In genomic region chr1:228163776-228164534, GRCh38 we compare ENCODE assay signal across 10 cellular contexts. TPM values are rescaled to one million over a fixed set of nuclear protein-coding genes. Genes with fewer than 3 reads are reported as not detected.
A peak's percentile ranks its signal among the peaks of the same experiment; 100 is the strongest.
DNase-seq lines count a peak whose midpoint lies in the region; ATAC-seq and TF ChIP-seq lines count a peak whose summit lies in the region.
"Had no signal": no experiment of that assay in that cellular context is flagged by ENCODE, and none has a peak within 500 bp of the region (broad histone marks: within the 10 kb centered on the region; RNA-seq: fewer than 3 reads in every experiment).

No MANE protein-coding gene starts in this region.

- BruUV-seq in HCT116 (replicated peaks; lab: Mats Ljungman, UMichigan) = no TSS peak

- no peak for TF ChIP-seq POLR2A in HCT116 (IDR thresholded peaks at IDR 0.05; ENCODE audit: borderline replicate concordance, extremely low read depth, insufficient read depth, insufficient read length)

- no peak overlapping the region for H2AFZ ChIP-seq in HCT116 (ENCODE audit: low read depth, low read length, poor library complexity, severe bottlenecking)
- no peak overlapping the region for H2AFZ ChIP-seq in hepatocyte

- peak overlapping the region; percentile 98 for H3K4me2 ChIP-seq in HCT116 (ENCODE audit: low read length)
- no peak overlapping the region for H3K4me2 ChIP-seq in hepatocyte

- CTCF ChIA-PET in HCT116 (lab: Charles Lee) = interaction anchor here (2.5 kb wide), 1 partner anchor 33 kb away, joined by 15 read pairs; no protein-coding TSS in a partner anchor

- peak overlapping the region; percentile 64 for H3K4me3 Mint-ChIP-seq in activated T-helper 1 cell treated with anti-CD3 and anti-CD28 coated beads, Interleukin-12 subunit alpha, Interleukin-12 subunit beta, Interleukin-2, Interleukin-4 antibody, amounts not matched to agents 30 ng/mL and 10 ng/mL and 1 ng/mL, durations not matched to agents 14 hours and 24 hours and 36 hours

- intact Hi-C loops in HCT116 (cut with micrococcal nuclease) = no loop called here
- intact Hi-C loops in activated T-helper 1 cell treated with anti-CD3 and anti-CD28 coated beads, Interleukin-12 subunit alpha, Interleukin-12 subunit beta, Interleukin-2, Interleukin-4 antibody, amounts not matched to agents 30 ng/mL and 10 ng/mL and 1 ng/mL, durations not matched to agents 14 hours and 24 hours and 36 hours (cut with micrococcal nuclease) = loop anchor here (10.0 kb wide), 2 partner anchors 1341 to 1759 kb away; partner anchors contain the start of genes NUP133 and PARP1

- no peak overlapping the region for H3K4me3 ChIP-seq in HCT116 (replicated peaks in 1 of 2; ENCODE audit: low read depth in 1 of 2, low read length in 2 of 2)
- no peak overlapping the region for H3K4me3 ChIP-seq in hepatocyte
- H3K4me3 ChIP-seq in skeletal muscle tissue (ENCODE audit: low read length in 3 of 3) = peak overlapping the region in 1 of 3 donors; percentile 29

- 94% methylated on average over 11 of the region's 11 CpGs for WGBS in hepatocyte (ENCODE audit: low lambda C conversion rate, missing lambda C conversion rate)

- peaks cover 21% of the 10 kb centered on the region for H3K4me1 Mint-ChIP-seq in activated T-helper 1 cell treated with anti-CD3 and anti-CD28 coated beads, Interleukin-12 subunit alpha, Interleukin-12 subunit beta, Interleukin-2, Interleukin-4 antibody, amounts not matched to agents 30 ng/mL and 10 ng/mL and 1 ng/mL, durations not matched to agents 14 hours and 24 hours and 36 hours (ENCODE audit: low read depth)

- H3K36me3 ChIP-seq in HCT116 (ENCODE audit: control insufficient read depth in 1 of 2, insufficient read depth in 2 of 2, low read length in 2 of 2) = no peaks in the 10 kb centered on the region
- no peaks in the 10 kb centered on the region for H3K36me3 ChIP-seq in hepatocyte (replicated peaks; ENCODE audit: insufficient read depth, low read depth)
- H3K36me3 ChIP-seq in skeletal muscle tissue (ENCODE audit: control insufficient read depth in 3 of 3, insufficient read depth in 3 of 3, low read length in 3 of 3) = no peaks in the 10 kb centered on the region
- H3K36me3 ChIP-seq: ascending aorta had no signal

- H3K27me3 ChIP-seq in HCT116 (ENCODE audit: insufficient read depth, low read length) (no peaks in the 10 kb centered on the region), hepatocyte (no peaks in the 10 kb centered on the region), skeletal muscle tissue (ENCODE audit: control insufficient read depth in 3 of 3, insufficient read depth in 3 of 3, low read length in 3 of 3) (peaks cover 10 to 24% (median 11%) of the 10 kb centered on the region in 3 donors)
- H3K27me3 ChIP-seq: ascending aorta had no signal

- ATAC-seq in HCT116 (no peak), GM21528 (IDR thresholded peaks at IDR 0.05; ENCODE audit: low FRiP score, unreplicated experiment) (no peak), HG03520 (IDR thresholded peaks at IDR 0.05; ENCODE audit: unreplicated experiment) (no peak)

- H3K9me3 Mint-ChIP-seq in activated T-helper 1 cell treated with anti-CD3 and anti-CD28 coated beads, Interleukin-12 subunit alpha, Interleukin-12 subunit beta, Interleukin-2, Interleukin-4 antibody, amounts not matched to agents 30 ng/mL and 10 ng/mL and 1 ng/mL, durations not matched to agents 14 hours and 24 hours and 36 hours = no peaks in the 10 kb centered on the region

- peak overlapping the region; percentile 75 for H3K27ac Mint-ChIP-seq in activated T-helper 1 cell treated with anti-CD3 and anti-CD28 coated beads, Interleukin-12 subunit alpha, Interleukin-12 subunit beta, Interleukin-2, Interleukin-4 antibody, amounts not matched to agents 30 ng/mL and 10 ng/mL and 1 ng/mL, durations not matched to agents 14 hours and 24 hours and 36 hours

- H3K36me3 Mint-ChIP-seq in activated T-helper 1 cell treated with anti-CD3 and anti-CD28 coated beads, Interleukin-12 subunit alpha, Interleukin-12 subunit beta, Interleukin-2, Interleukin-4 antibody, amounts not matched to agents 30 ng/mL and 10 ng/mL and 1 ng/mL, durations not matched to agents 14 hours and 24 hours and 36 hours (ENCODE audit: low read depth) = peaks cover 6% of the 10 kb centered on the region

- no peaks in the 10 kb centered on the region for H4K20me1 ChIP-seq in HCT116 (ENCODE audit: insufficient read depth)
- no peaks in the 10 kb centered on the region for H4K20me1 ChIP-seq in hepatocyte (ENCODE audit: insufficient read depth, poor library complexity, severe bottlenecking)

- H3K9me3 ChIP-seq in HCT116 (ENCODE audit: control insufficient read depth in 1 of 2, insufficient read depth in 1 of 2, low read depth in 1 of 2, low read length in 2 of 2) = no peaks in the 10 kb centered on the region
- H3K9me3 ChIP-seq in hepatocyte (ENCODE audit: low read depth) = no peaks in the 10 kb centered on the region
- no peaks in the 10 kb centered on the region for H3K9me3 ChIP-seq in skeletal muscle tissue (ENCODE audit: control insufficient read depth in 3 of 3, low read length in 3 of 3)
- H3K9me3 ChIP-seq: ascending aorta had no signal

- H3K4me1 ChIP-seq in HCT116 (ENCODE audit: control insufficient read depth in 1 of 2, insufficient read depth in 2 of 2, low read length in 2 of 2) (peaks cover 10 to 39% of the 10 kb centered on the region in 2 experiments), hepatocyte (ENCODE audit: insufficient read depth) (peaks cover 20% of the 10 kb centered on the region), skeletal muscle tissue (ENCODE audit: control insufficient read depth in 3 of 3, insufficient read depth in 3 of 3, low read length in 3 of 3) (peaks cover 40 to 50% (median 49%) of the 10 kb centered on the region in 3 donors)

- H3K79me2 ChIP-seq in HCT116 (ENCODE audit: insufficient read depth, low read length) (peaks cover 23% of the 10 kb centered on the region), hepatocyte (peaks cover 24% of the 10 kb centered on the region)

- RAD21 ChIA-PET in HCT116 (lab: Charles Lee; ENCODE audit: low non-redundant PET in 1 of 2, low total read pairs in 2 of 2, uncharacterized antibody in 2 of 2, unreplicated experiment in 2 of 2) = no interaction called here

- DNase-seq in HCT116 (ENCODE audit: low read depth, low spot score) (no peak), hepatocyte (ENCODE audit: low spot score) (no peak), NCI-H1694 treated with DMSO at 0.1 percent for 48 hours (lab: John Stamatoyannopoulos, UW) (no peak), cerebellum (ENCODE audit: low spot score) (no peak)
- DNase-seq in activated T-helper 1 cell treated with anti-CD3 and anti-CD28 coated beads, Interleukin-12 subunit alpha, Interleukin-12 subunit beta, Interleukin-2, Interleukin-4 antibody, amounts not matched to agents 30 ng/mL and 10 ng/mL and 1 ng/mL, durations not matched to agents 14 hours and 24 hours and 36 hours (ENCODE audit: low spot score) = no peak
- DNase-seq: T1000 had no signal

- H3K9ac ChIP-seq in HCT116 (ENCODE audit: low read length) = no peak overlapping the region
- H3K9ac ChIP-seq in skeletal muscle tissue (ENCODE audit: low read depth in 1 of 3, low read length in 3 of 3) = peak overlapping the region in 1 of 3 donors; percentile 62

- no peaks in the 10 kb centered on the region for H3K27me3 Mint-ChIP-seq in activated T-helper 1 cell treated with anti-CD3 and anti-CD28 coated beads, Interleukin-12 subunit alpha, Interleukin-12 subunit beta, Interleukin-2, Interleukin-4 antibody, amounts not matched to agents 30 ng/mL and 10 ng/mL and 1 ng/mL, durations not matched to agents 14 hours and 24 hours and 36 hours (ENCODE audit: insufficient read depth)

- H3K27ac ChIP-seq in HCT116 (ENCODE audit: low read depth, low read length) (no peak overlapping the region), hepatocyte (peak overlapping the region; percentile 93), skeletal muscle tissue (ENCODE audit: low read depth, low read length) (peak overlapping the region; percentile 99)

- H3K9me2 ChIP-seq in HCT116 (ENCODE audit: insufficient read depth) (no peaks in the 10 kb centered on the region), hepatocyte (replicated peaks; ENCODE audit: insufficient read depth) (no peaks in the 10 kb centered on the region)

- TF ChIP-seq CTCF in HCT116 (IDR thresholded peaks at IDR 0.05 in 2 of 3, conservative IDR thresholded peaks at IDR 0.05 in 1 of 3; ENCODE audit: borderline replicate concordance in 1 of 3, insufficient read depth in 1 of 3, low read depth in 2 of 3, low read length in 2 of 3) (no peak), hepatocyte (IDR thresholded peaks at IDR 0.05; ENCODE audit: poor library complexity) (no peak)

- TF ChIP-seq RAD21 in HCT116 (IDR thresholded peaks at IDR 0.05; ENCODE audit: low read depth) = no peak

- POLR2A ChIA-PET in HCT116 (lab: Charles Lee) = no interaction called here

RNA-seq across cellular contexts. Expression of gene IBA57, which starts 1.6 kb away (rescaled TPM):
- 11.6 TPM for total RNA-seq in HCT116 (2021; ENCODE audit: unreplicated experiment)
- polyA plus RNA-seq in HCT116 (2012) = 6.6 and 8.7 TPM in 2 replicates
- total RNA-seq in activated T-helper 1 cell treated with anti-CD3 and anti-CD28 coated beads, Interleukin-12 subunit alpha, Interleukin-12 subunit beta, Interleukin-2, Interleukin-4 antibody, amounts not matched to agents 30 ng/mL and 10 ng/mL and 1 ng/mL, durations not matched to agents 14 hours and 24 hours and 36 hours = 7.5 and 8.1 TPM in 2 replicates
- total RNA-seq in hepatocyte = 5.0 and 5.7 TPM in 2 replicates
- 4.7 and 5.6 TPM in 2 replicates for polyA plus RNA-seq in hepatocyte
- 3.1 TPM for total RNA-seq in skeletal muscle tissue
- total RNA-seq in cerebellum = 10.8 TPM

RNA-seq across cellular contexts. Expression of gene GJC2, which starts 14.2 kb away (rescaled TPM):
- total RNA-seq in HCT116 (2021; ENCODE audit: unreplicated experiment) = 0.76 TPM
- 0.23 and 0.46 TPM in 2 replicates for polyA plus RNA-seq in HCT116 (2012)
- 0.61 and 0.93 TPM in 2 replicates for total RNA-seq in activated T-helper 1 cell treated with anti-CD3 and anti-CD28 coated beads, Interleukin-12 subunit alpha, Interleukin-12 subunit beta, Interleukin-2, Interleukin-4 antibody, amounts not matched to agents 30 ng/mL and 10 ng/mL and 1 ng/mL, durations not matched to agents 14 hours and 24 hours and 36 hours
- total RNA-seq in hepatocyte = 0.80 and 1.6 TPM in 2 replicates
- polyA plus RNA-seq in hepatocyte = 0.40 and 0.63 TPM in 2 replicates
- 1.6 TPM for total RNA-seq in skeletal muscle tissue
- total RNA-seq in cerebellum = 0.73 TPM

RNA-seq across cellular contexts. Expression of gene GUK1, which starts 23.9 kb away (rescaled TPM):
- total RNA-seq in HCT116 (2021; ENCODE audit: unreplicated experiment) (145 TPM), hepatocyte (157 and 158 TPM in 2 replicates), skeletal muscle tissue (165 TPM), cerebellum (94.1 TPM)
- polyA plus RNA-seq in HCT116 (2012) = 238 and 297 TPM in 2 replicates
- 201 and 202 TPM in 2 replicates for total RNA-seq in activated T-helper 1 cell treated with anti-CD3 and anti-CD28 coated beads, Interleukin-12 subunit alpha, Interleukin-12 subunit beta, Interleukin-2, Interleukin-4 antibody, amounts not matched to agents 30 ng/mL and 10 ng/mL and 1 ng/mL, durations not matched to agents 14 hours and 24 hours and 36 hours
- 306 and 368 TPM in 2 replicates for polyA plus RNA-seq in hepatocyte

RNA-seq across cellular contexts. Expression of gene OBSCN, which starts 43.9 kb away (rescaled TPM):
- total RNA-seq in HCT116 (2021; ENCODE audit: unreplicated experiment) (16.6 TPM), hepatocyte (11.2 and 22.4 TPM in 2 replicates), skeletal muscle tissue (460 TPM), cerebellum (52.9 TPM)
- polyA plus RNA-seq in HCT116 (2012) = 10.3 and 10.5 TPM in 2 replicates
- total RNA-seq in activated T-helper 1 cell treated with anti-CD3 and anti-CD28 coated beads, Interleukin-12 subunit alpha, Interleukin-12 subunit beta, Interleukin-2, Interleukin-4 antibody, amounts not matched to agents 30 ng/mL and 10 ng/mL and 1 ng/mL, durations not matched to agents 14 hours and 24 hours and 36 hours = 15.0 and 15.2 TPM in 2 replicates
- 15.0 and 20.6 TPM in 2 replicates for polyA plus RNA-seq in hepatocyte

RNA-seq across cellular contexts. Expression of gene MRPL55, which starts 54.9 kb away (rescaled TPM):
- total RNA-seq in HCT116 (2021; ENCODE audit: unreplicated experiment) (57.1 TPM), hepatocyte (59.6 and 64.8 TPM in 2 replicates), skeletal muscle tissue (38.1 TPM), cerebellum (27.8 TPM)
- 91.7 and 124 TPM in 2 replicates for polyA plus RNA-seq in HCT116 (2012)
- 53.3 and 61.7 TPM in 2 replicates for total RNA-seq in activated T-helper 1 cell treated with anti-CD3 and anti-CD28 coated beads, Interleukin-12 subunit alpha, Interleukin-12 subunit beta, Interleukin-2, Interleukin-4 antibody, amounts not matched to agents 30 ng/mL and 10 ng/mL and 1 ng/mL, durations not matched to agents 14 hours and 24 hours and 36 hours
- polyA plus RNA-seq in hepatocyte = 122 and 130 TPM in 2 replicates
